ENCODE assay signal across 25 cellular contexts in genomic region chr7:122944682-122945303, GRCh38. TPM values are rescaled to one million over a fixed set of nuclear protein-coding genes. Genes with fewer than 3 reads are reported as not detected.
"Had no signal": no experiment of that assay in that cellular context is flagged by ENCODE, and none has a peak within 500 bp of the region (broad histone marks: within the 10 kb centered on the region; RNA-seq: fewer than 3 reads in every experiment).

No MANE protein-coding gene starts in this region.

- H3K27me3 ChIP-seq: gastroesophageal sphincter, heart left ventricle, testis had no signal

- H3K27ac Mint-ChIP-seq: activated CD4-positive, alpha-beta T cell treated with anti-CD3 and anti-CD28 coated beads, Interleukin-2, amount 10 ng/mL, durations not matched to agents 7 days and 5 days; activated naive CD4-positive, alpha-beta T cell treated with anti-CD3 and anti-CD28 coated beads for 36 hours; brain; progenitor cell of endocrine pancreas; stimulated activated effector memory CD8-positive, alpha-beta T cell treated with anti-CD3 and anti-CD28 coated beads, Interleukin-12 subunit alpha, Interleukin-12 subunit beta, amount 100 ng/mL, for 72 hours; type B pancreatic cell had no signal

- H3K4me3 Mint-ChIP-seq: activated CD4-positive, alpha-beta T cell treated with anti-CD3 and anti-CD28 coated beads, Interleukin-2, amount 10 ng/mL, durations not matched to agents 7 days and 5 days; activated naive CD4-positive, alpha-beta T cell treated with anti-CD3 and anti-CD28 coated beads for 36 hours; activated T-cell treated with anti-CD3 and anti-CD28 coated beads, Interleukin-2, amount 50 U/mL, for 4 hours; brain; central memory CD8-positive, alpha-beta T cell; stimulated activated effector memory CD8-positive, alpha-beta T cell treated with anti-CD3 and anti-CD28 coated beads, Interleukin-12 subunit alpha, Interleukin-12 subunit beta, amount 100 ng/mL, for 72 hours; type B pancreatic cell had no signal

- H3K4me1 Mint-ChIP-seq: activated CD4-positive, alpha-beta T cell treated with anti-CD3 and anti-CD28 coated beads, Interleukin-2, amount 10 ng/mL, durations not matched to agents 7 days and 5 days; brain; central memory CD8-positive, alpha-beta T cell; stimulated activated effector memory CD8-positive, alpha-beta T cell treated with anti-CD3 and anti-CD28 coated beads, Interleukin-12 subunit alpha, Interleukin-12 subunit beta, amount 100 ng/mL, for 72 hours had no signal

- H3K9me3 Mint-ChIP-seq: activated naive CD4-positive, alpha-beta T cell treated with anti-CD3 and anti-CD28 coated beads for 36 hours; brain; type B pancreatic cell had no signal

- DNase-seq: activated CD4-positive, alpha-beta T cell treated with anti-CD3 and anti-CD28 coated beads, Interleukin-2, amount 10 ng/mL, durations not matched to agents 7 days and 5 days; activated CD8-positive, alpha-beta memory T cell treated with anti-CD3 and anti-CD28 coated beads, Interleukin-2, amount 50 U/mL, for 4 hours; activated naive CD4-positive, alpha-beta T cell treated with anti-CD3 and anti-CD28 coated beads for 36 hours; activated T-cell treated with anti-CD3 and anti-CD28 coated beads, Interleukin-2, amount 50 U/mL, for 4 hours; heart left ventricle; kidney glomerular epithelial cell; left ventricle myocardium superior; right cardiac atrium; small intestine; stimulated activated CD4-positive, alpha-beta T cell treated with anti-CD3 and anti-CD28 coated beads, Interleukin-15, amount 100 ng/mL, for 24 hours; stimulated activated CD4-positive, alpha-beta T cell treated with anti-CD3 and anti-CD28 coated beads, Interleukin-2, amount 100 ng/mL, for 48 hours; T-helper 1 cell; T-helper 9 cell; testis had no signal

- H3K36me3 ChIP-seq: gastroesophageal sphincter, heart left ventricle had no signal

- H3K9me3 ChIP-seq: gastroesophageal sphincter, heart left ventricle, testis had no signal

- H3K4me1 ChIP-seq: gastroesophageal sphincter, heart left ventricle, testis had no signal

- H3K4me3 ChIP-seq: coronary artery, gastroesophageal sphincter, heart left ventricle, testis had no signal

- FAIRE-seq: small intestine had no signal

- ATAC-seq: activated CD4-positive, CD25-positive, alpha-beta regulatory T cell treated with anti-CD3 and anti-CD28 coated beads, Interleukin-2, amount 50 U/mL, for 24 hours; activated T-cell treated with anti-CD3 and anti-CD28 coated beads, Interleukin-2, amount 50 U/mL, for 4 hours; gastroesophageal sphincter; heart left ventricle; left ventricle myocardium superior; right cardiac atrium; stimulated activated effector memory CD8-positive, alpha-beta T cell treated with anti-CD3 and anti-CD28 coated beads, Interleukin-12 subunit alpha, Interleukin-12 subunit beta, amount 100 ng/mL, for 72 hours had no signal

- H3K36me3 Mint-ChIP-seq: brain; stimulated activated effector memory CD8-positive, alpha-beta T cell treated with anti-CD3 and anti-CD28 coated beads, Interleukin-12 subunit alpha, Interleukin-12 subunit beta, amount 100 ng/mL, for 72 hours; type B pancreatic cell had no signal

- H3K27me3 Mint-ChIP-seq: activated CD4-positive, alpha-beta T cell treated with anti-CD3 and anti-CD28 coated beads, Interleukin-2, amount 10 ng/mL, durations not matched to agents 7 days and 5 days; brain; central memory CD8-positive, alpha-beta T cell; progenitor cell of endocrine pancreas; type B pancreatic cell had no signal

- H3K27ac ChIP-seq: coronary artery, gastroesophageal sphincter, heart left ventricle, testis had no signal

RNA-seq across cellular contexts. Expression of gene TAS2R16, which starts 50.7 kb away (rescaled TPM):
- total RNA-seq: activated CD4-positive, alpha-beta T cell treated with anti-CD3 and anti-CD28 coated beads, Interleukin-2, amount 10 ng/mL, durations not matched to agents 7 days and 5 days; activated naive CD4-positive, alpha-beta T cell treated with anti-CD3 and anti-CD28 coated beads for 36 hours; activated T-cell treated with anti-CD3 and anti-CD28 coated beads, Interleukin-2, amount 50 U/mL, for 4 hours; fibroblast of lung; gastroesophageal sphincter; heart left ventricle; left ventricle myocardium superior; mononuclear cell; omental fat pad; progenitor cell of endocrine pancreas; right cardiac atrium; testis had no signal

RNA-seq across cellular contexts. Expression of gene CADPS2, which starts 58.5 kb away (rescaled TPM):
- total RNA-seq: activated CD4-positive, alpha-beta T cell treated with anti-CD3 and anti-CD28 coated beads, Interleukin-2, amount 10 ng/mL, durations not matched to agents 7 days and 5 days; activated naive CD4-positive, alpha-beta T cell treated with anti-CD3 and anti-CD28 coated beads for 36 hours; mononuclear cell had no signal
